ENCODE assay signal across 10 cellular contexts in genomic region chr3:171028779-171029232, GRCh38. TPM values are rescaled to one million over a fixed set of nuclear protein-coding genes. Genes with fewer than 3 reads are reported as not detected.
A peak's percentile ranks its signal among the peaks of the same experiment; 100 is the strongest.
DNase-seq lines count a peak whose midpoint lies in the region; ATAC-seq and TF ChIP-seq lines count a peak whose summit lies in the region.
"Had no signal": no experiment of that assay in that cellular context is flagged by ENCODE, and none has a peak within 500 bp of the region (broad histone marks: within the 10 kb centered on the region; RNA-seq: fewer than 3 reads in every experiment).

No MANE protein-coding gene starts in this region.

- H3F3A ChIP-seq in PC-9 (ENCODE audit: insufficient read depth, low read depth): peaks cover 13% of the 10 kb centered on the region; the same call in 1 of the 2 replicates
- no peaks in the 10 kb centered on the region for H3F3A ChIP-seq in neural cell (ENCODE audit: insufficient read depth, low read length, poor library complexity, severe bottlenecking)

- TF ChIP-seq CTCF in AG09319 (IDR thresholded peaks at IDR 0.05; ENCODE audit: low read depth, low read length) (no peak), PC-9 (conservative IDR thresholded peaks at IDR 0.05) (no peak), fibroblast of pulmonary artery (IDR thresholded peaks at IDR 0.05; ENCODE audit: low read length, missing control alignments) (no peak), neural cell (IDR thresholded peaks at IDR 0.05; ENCODE audit: poor library complexity, severe bottlenecking) (no peak)

- ATAC-seq in GM21529 (IDR thresholded peaks at IDR 0.05; ENCODE audit: unreplicated experiment): no peak

- H2AFZ ChIP-seq in PC-9: peak overlapping the region; percentile 76
- no peak overlapping the region for H2AFZ ChIP-seq in neural cell (ENCODE audit: low read depth, low read length)

- no peaks in the 10 kb centered on the region for H4K20me1 ChIP-seq in PC-9 (ENCODE audit: insufficient read depth)
- H4K20me1 ChIP-seq in neural cell (ENCODE audit: insufficient read depth): no peaks in the 10 kb centered on the region

- H3K27ac ChIP-seq in PC-9 (peak overlapping the region; percentile 36), neural cell (ENCODE audit: low read length) (no peak overlapping the region)

- CTCF ChIA-PET in PC-9 (lab: Charles Lee): interaction anchor here (0.7 kb wide), 1 partner anchor 67 kb away, joined by 4 read pairs; no protein-coding TSS in a partner anchor
- CTCF ChIA-PET in activated naive CD4-positive, alpha-beta T cell treated with anti-CD3 and anti-CD28 coated beads for 36 hours (lab: Charles Lee): interaction anchor here (0.8 kb wide), 1 partner anchor 11 kb away, joined by 3 read pairs; no protein-coding TSS in a partner anchor

- H3K9me3 Mint-ChIP-seq in activated naive CD4-positive, alpha-beta T cell treated with anti-CD3 and anti-CD28 coated beads for 36 hours: no peaks in the 10 kb centered on the region
- H3K9me3 Mint-ChIP-seq: CD4-positive, alpha-beta T cell had no signal

- BruUV-seq in PC-9 (replicated peaks; lab: Mats Ljungman, UMichigan): no TSS peak

- intact Hi-C loops in PC-9 (cut with micrococcal nuclease; ENCODE audit: unreplicated experiment): loop anchor here (2.0 kb wide), 1 partner anchor 22 kb away; no protein-coding TSS in a partner anchor
- intact Hi-C loops in activated naive CD4-positive, alpha-beta T cell treated with anti-CD3 and anti-CD28 coated beads for 36 hours (cut with micrococcal nuclease): loop anchor here (1.0 kb wide), 2 partner anchors 121 to 160 kb away; partner anchors contain the start of gene EIF5A2

- DNase-seq in AG09319 (ENCODE audit: extremely low read depth, low read depth) (peak; percentile 71), PC-9 (peak; percentile 43 to 81), fibroblast of pulmonary artery (ENCODE audit: low read depth) (peak; percentile 90), occipital lobe (lab: John Stamatoyannopoulos, UW) (no peak), putamen (ENCODE audit: low spot score) (no peak)
- DNase-seq in activated naive CD4-positive, alpha-beta T cell treated with anti-CD3 and anti-CD28 coated beads for 36 hours: no peak

- no peaks in the 10 kb centered on the region for H3K36me3 Mint-ChIP-seq in activated naive CD4-positive, alpha-beta T cell treated with anti-CD3 and anti-CD28 coated beads for 36 hours (ENCODE audit: low read depth)

- no peak for TF ChIP-seq RAD21 in neural cell (conservative IDR thresholded peaks at IDR 0.05)

- H3K9me3 ChIP-seq in PC-9 (ENCODE audit: insufficient read depth, low read depth): no peaks in the 10 kb centered on the region
- H3K9me3 ChIP-seq in neural cell (ENCODE audit: low read length): no peaks in the 10 kb centered on the region

- peaks cover 11% of the 10 kb centered on the region for H3K4me1 ChIP-seq in PC-9 (replicated peaks; ENCODE audit: insufficient read depth)

- H3K9ac ChIP-seq in neural cell (ENCODE audit: low read length): no peak overlapping the region

- POLR2A ChIA-PET in PC-9 (lab: Charles Lee; ENCODE audit: unreplicated experiment): interaction anchor here (0.6 kb wide), 1 partner anchor 743 kb away, joined by 3 read pairs; no protein-coding TSS in a partner anchor

- H3K4me1 Mint-ChIP-seq in activated naive CD4-positive, alpha-beta T cell treated with anti-CD3 and anti-CD28 coated beads for 36 hours (ENCODE audit: low read depth): peaks cover 4% of the 10 kb centered on the region

- no peak for TF ChIP-seq EP300 in neural cell (conservative IDR thresholded peaks at IDR 0.05; ENCODE audit: poor library complexity, severe bottlenecking)

- H3K36me3 ChIP-seq in PC-9 (ENCODE audit: low read depth): no peaks in the 10 kb centered on the region
- H3K36me3 ChIP-seq in neural cell (ENCODE audit: insufficient read depth, low read length): no peaks in the 10 kb centered on the region

- H3K9me2 ChIP-seq in PC-9 (ENCODE audit: insufficient read depth) (no peaks in the 10 kb centered on the region; the same call in 1 of the 2 replicates), neural cell (ENCODE audit: insufficient read depth, low read length) (no peaks in the 10 kb centered on the region)

- no peak overlapping the region for H3K4me3 Mint-ChIP-seq in activated naive CD4-positive, alpha-beta T cell treated with anti-CD3 and anti-CD28 coated beads for 36 hours
- H3K4me3 Mint-ChIP-seq: CD4-positive, alpha-beta T cell had no signal

- H3K27me3 ChIP-seq in PC-9 (ENCODE audit: insufficient read depth, low read depth) (no peaks in the 10 kb centered on the region), neural cell (ENCODE audit: insufficient read depth, low read depth, low read length) (peaks cover 23% of the 10 kb centered on the region)

- H3K4me3 ChIP-seq in PC-9 (peak overlapping the region; percentile 48; the same call in 1 of the 2 replicates), fibroblast of pulmonary artery (replicated peaks; ENCODE audit: low read depth, low read length) (peak overlapping the region; percentile 41), neural cell (ENCODE audit: low read length) (peak overlapping the region; percentile 52)

- H3K79me2 ChIP-seq in PC-9 (ENCODE audit: low read depth): no peaks in the 10 kb centered on the region
- no peaks in the 10 kb centered on the region for H3K79me2 ChIP-seq in neural cell (replicated peaks; ENCODE audit: insufficient read depth, low read length)

- peaks cover 14% of the 10 kb centered on the region for H3K27me3 Mint-ChIP-seq in activated naive CD4-positive, alpha-beta T cell treated with anti-CD3 and anti-CD28 coated beads for 36 hours (ENCODE audit: low read depth)

- H3K27ac Mint-ChIP-seq in activated naive CD4-positive, alpha-beta T cell treated with anti-CD3 and anti-CD28 coated beads for 36 hours: no peak overlapping the region
- H3K27ac Mint-ChIP-seq: CD4-positive, alpha-beta T cell had no signal

- H3K4me2 ChIP-seq in PC-9: peak overlapping the region; percentile 74
- no peak overlapping the region for H3K4me2 ChIP-seq in neural cell (ENCODE audit: low read length)

TF ChIP-seq in neural cell, 6 proteins besides CTCF, POLR2A, EP300 and RAD21:
- no peak for TF ChIP-seq MXI1 (conservative IDR thresholded peaks at IDR 0.05; ENCODE audit: poor library complexity, severe bottlenecking)
- TF ChIP-seq, protein P1, sequence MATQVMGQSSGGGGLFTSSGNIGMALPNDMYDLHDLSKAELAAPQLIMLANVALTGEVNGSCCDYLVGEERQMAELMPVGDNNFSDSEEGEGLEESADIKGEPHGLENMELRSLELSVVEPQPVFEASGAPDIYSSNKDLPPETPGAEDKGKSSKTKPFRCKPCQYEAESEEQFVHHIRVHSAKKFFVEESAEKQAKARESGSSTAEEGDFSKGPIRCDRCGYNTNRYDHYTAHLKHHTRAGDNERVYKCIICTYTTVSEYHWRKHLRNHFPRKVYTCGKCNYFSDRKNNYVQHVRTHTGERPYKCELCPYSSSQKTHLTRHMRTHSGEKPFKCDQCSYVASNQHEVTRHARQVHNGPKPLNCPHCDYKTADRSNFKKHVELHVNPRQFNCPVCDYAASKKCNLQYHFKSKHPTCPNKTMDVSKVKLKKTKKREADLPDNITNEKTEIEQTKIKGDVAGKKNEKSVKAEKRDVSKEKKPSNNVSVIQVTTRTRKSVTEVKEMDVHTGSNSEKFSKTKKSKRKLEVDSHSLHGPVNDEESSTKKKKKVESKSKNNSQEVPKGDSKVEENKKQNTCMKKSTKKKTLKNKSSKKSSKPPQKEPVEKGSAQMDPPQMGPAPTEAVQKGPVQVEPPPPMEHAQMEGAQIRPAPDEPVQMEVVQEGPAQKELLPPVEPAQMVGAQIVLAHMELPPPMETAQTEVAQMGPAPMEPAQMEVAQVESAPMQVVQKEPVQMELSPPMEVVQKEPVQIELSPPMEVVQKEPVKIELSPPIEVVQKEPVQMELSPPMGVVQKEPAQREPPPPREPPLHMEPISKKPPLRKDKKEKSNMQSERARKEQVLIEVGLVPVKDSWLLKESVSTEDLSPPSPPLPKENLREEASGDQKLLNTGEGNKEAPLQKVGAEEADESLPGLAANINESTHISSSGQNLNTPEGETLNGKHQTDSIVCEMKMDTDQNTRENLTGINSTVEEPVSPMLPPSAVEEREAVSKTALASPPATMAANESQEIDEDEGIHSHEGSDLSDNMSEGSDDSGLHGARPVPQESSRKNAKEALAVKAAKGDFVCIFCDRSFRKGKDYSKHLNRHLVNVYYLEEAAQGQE (IDR thresholded peaks at IDR 0.05; ENCODE audit: borderline replicate concordance): no peak
- TF ChIP-seq POLR2AphosphoS5 (IDR thresholded peaks at IDR 0.05): no peak
- no peak for TF ChIP-seq EZH2 (IDR thresholded peaks at IDR 0.05; ENCODE audit: borderline replicate concordance, insufficient read depth, low read length, poor library complexity, severe bottlenecking)
- TF ChIP-seq TAF1 (IDR thresholded peaks at IDR 0.05; ENCODE audit: low read depth): no peak
- TF ChIP-seq SMC3 (conservative IDR thresholded peaks at IDR 0.05; ENCODE audit: poor library complexity): no peak

RNA-seq across cellular contexts. Expression of gene SLC2A2, which starts 2.3 kb away (rescaled TPM):
- not detected in 2 replicates for total RNA-seq in PC-9 (2021)
- polyA plus RNA-seq in neural cell: not detected in 2 replicates
- not detected in 2 replicates for polyA minus RNA-seq in neural cell
- not detected for total RNA-seq in occipital lobe
- total RNA-seq in activated naive CD4-positive, alpha-beta T cell treated with anti-CD3 and anti-CD28 coated beads for 36 hours: not detected
- total RNA-seq: CD4-positive, alpha-beta T cell; lung microvascular endothelial cell had no signal

Comparison
In these comparisons a context has a peak if more than half of its experiments do, and no peak if none do; other contexts are left out.
1. DNase-seq: peak in AG09319 (single experiment), PC-9 (2 of 2) and fibroblast of pulmonary artery (single experiment); none in occipital lobe (single experiment), activated naive CD4-positive, alpha-beta T cell treated with anti-CD3 and anti-CD28 coated beads for 36 hours (single experiment) and putamen (single experiment).
2. Peak in every context shown above with its lines, with median percentiles within 50 percentile points of each other: H3K4me3 ChIP-seq.